In the genomic region with DNA sequence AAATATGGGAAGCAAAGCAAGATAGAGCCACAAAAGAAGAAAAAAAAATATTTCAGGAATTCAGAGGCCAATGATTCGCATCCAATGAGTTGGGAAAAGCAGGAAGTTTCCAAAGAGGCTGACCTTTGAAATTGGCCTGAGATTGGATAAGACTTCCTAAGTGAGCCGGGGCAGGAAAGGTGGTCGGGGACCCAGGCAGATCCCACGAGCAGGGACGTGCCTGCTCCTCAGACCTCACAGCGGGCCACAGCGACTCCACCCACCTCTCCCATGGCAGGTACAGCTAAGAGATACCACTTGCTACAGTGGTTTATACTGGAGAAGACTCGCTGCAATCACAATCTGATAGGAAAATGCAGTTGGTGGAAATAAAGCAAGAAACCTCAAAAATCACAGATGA, we compare ENCODE assay signal across 24 cellular contexts.
DNase-seq lines count a peak whose midpoint lies in the region; ATAC-seq, FAIRE-seq and TF ChIP-seq lines count a peak whose summit lies in the region.
"Had no signal": no experiment of that assay in that cellular context is flagged by ENCODE, and none has a peak within 500 bp of the region (broad histone marks: within the 10 kb centered on the region; RNA-seq: fewer than 3 reads in every experiment).

No MANE protein-coding gene starts in this region.

- CTCF ChIA-PET in CD4-positive, alpha-beta T cell (lab: Charles Lee), result no interaction called here

- peaks cover 13% of the 10 kb centered on the region for H3K36me3 Mint-ChIP-seq in GM23338 (ENCODE audit: low read depth)
- H3K36me3 Mint-ChIP-seq in H9 (ENCODE audit: insufficient read depth in 1 of 3, low read depth in 3 of 3), result no peaks in the 10 kb centered on the region; a peak in 1 of 7 replicates
- no peaks in the 10 kb centered on the region for H3K36me3 Mint-ChIP-seq in CD4-positive, alpha-beta T cell (ENCODE audit: low read depth)
- H3K36me3 Mint-ChIP-seq: CD4-positive, CD25-positive, alpha-beta regulatory T cell; CD8-positive, alpha-beta memory T cell had no signal

- H4K91ac ChIP-seq in H9 (ENCODE audit: insufficient read length, low read depth, low read length), result no peak overlapping the region

- no peak for ATAC-seq in GM23338
- ATAC-seq in CD4-positive, alpha-beta T cell (ENCODE audit: poor library complexity), result no peak
- ATAC-seq: GM12878 had no signal

- no CpG with 5 or more reads among the region's 8 CpGs for WGBS in H9 (ENCODE audit: extremely low coverage, insufficient read length, low lambda C conversion rate)
- 59% methylated on average over 8 of the region's 8 CpGs for WGBS in esophagus muscularis mucosa
- WGBS in mesendoderm (ENCODE audit: extremely low coverage, insufficient coverage, low lambda C conversion rate), result no CpG with 5 or more reads among the region's 8 CpGs

- H2BK5ac ChIP-seq in H9 (ENCODE audit: insufficient read length, low read length) (no peak overlapping the region), mesendoderm (ENCODE audit: low read length) (no peak overlapping the region)

- no peaks in the 10 kb centered on the region for H3K9me3 ChIP-seq in H9 (ENCODE audit: control insufficient read depth, low read depth, low read length)
- no peaks in the 10 kb centered on the region for H3K9me3 ChIP-seq in esophagus muscularis mucosa
- H3K9me3 ChIP-seq in WERI-Rb-1 (ENCODE audit: severe bottlenecking), result no peaks in the 10 kb centered on the region
- no peaks in the 10 kb centered on the region for H3K9me3 ChIP-seq in CD4-positive, alpha-beta T cell (ENCODE audit: control insufficient read depth, low read length)
- H3K9me3 ChIP-seq in MG63, result no peaks in the 10 kb centered on the region
- H3K9me3 ChIP-seq: BLaER1, HAP-1 had no signal

- no peaks in the 10 kb centered on the region for H3K79me1 ChIP-seq in H9 (ENCODE audit: insufficient read depth, low read depth, low read length, poor library complexity, severe bottlenecking)
- H3K79me1 ChIP-seq in mesendoderm (ENCODE audit: low read length), result no peaks in the 10 kb centered on the region

- H3K36me3 ChIP-seq in GM23338 (ENCODE audit: insufficient read depth) (no peaks in the 10 kb centered on the region), esophagus muscularis mucosa (no peaks in the 10 kb centered on the region), mesendoderm (ENCODE audit: control insufficient read depth, insufficient read depth, low read length) (no peaks in the 10 kb centered on the region), WERI-Rb-1 (no peaks in the 10 kb centered on the region), MG63 (no peaks in the 10 kb centered on the region)
- H3K36me3 ChIP-seq: BLaER1, HAP-1 had no signal

- H4K20me1 ChIP-seq in GM23338 (replicated peaks; ENCODE audit: insufficient read depth) (no peaks in the 10 kb centered on the region), H9 (ENCODE audit: control insufficient read depth, insufficient read depth, insufficient read length) (no peaks in the 10 kb centered on the region)
- H4K20me1 ChIP-seq: BLaER1 had no signal

- H3K9ac ChIP-seq in H9 (ENCODE audit: extremely low read depth, insufficient read length, low read length) (no peak overlapping the region), mesendoderm (ENCODE audit: low read length) (no peak overlapping the region)
- H3K9ac ChIP-seq: BLaER1, GM23248 had no signal

- DNase-seq in GM23338 (ENCODE audit: low spot score) (no peak), H9 (no peak), esophagus muscularis mucosa (ENCODE audit: extremely low spot score) (peak; percentile 88), mesendoderm (peak; percentile 12), WERI-Rb-1 (no peak), MG63 (no peak), GM12891 (ENCODE audit: insufficient read length, low spot score) (no peak)
- DNase-seq in CD4-positive, alpha-beta T cell, result no peak
- DNase-seq: CD4-positive, CD25-positive, alpha-beta regulatory T cell; CD8-positive, alpha-beta memory T cell; DMS 273 treated with DMSO at 0.1 percent for 48 hours; DMS79; EL; GDM1; GM23248; HFFc6 had no signal

- H3K27ac Mint-ChIP-seq in GM23338 (no peak overlapping the region), H9 (peak overlapping the region in 1 of 3 experiments; percentile 39; a peak in 1 of 7 replicates)
- no peak overlapping the region for H3K27ac Mint-ChIP-seq in CD4-positive, alpha-beta T cell
- H3K27ac Mint-ChIP-seq: B cell; CD4-positive, CD25-positive, alpha-beta regulatory T cell; CD8-positive, alpha-beta memory T cell; HFFc6 had no signal

- FAIRE-seq in GM12891 (lab: Jason Lieb, UNC), result no peak
- FAIRE-seq: D721Med, GM12878, GM18507, GM19239 had no signal

- no peak overlapping the region for H4K8ac ChIP-seq in H9 (replicated peaks; ENCODE audit: insufficient read length, low read depth, low read length)
- H4K8ac ChIP-seq in mesendoderm (ENCODE audit: low read depth, low read length), result no peak overlapping the region

- H3K4me1 Mint-ChIP-seq in GM23338, result peaks cover 7% of the 10 kb centered on the region; the same call in 2 of the 3 replicates
- peaks cover 9 to 18% of the 10 kb centered on the region in 2 experiments for H3K4me1 Mint-ChIP-seq in H9
- no peaks in the 10 kb centered on the region for H3K4me1 Mint-ChIP-seq in CD4-positive, alpha-beta T cell (ENCODE audit: low read depth)
- H3K4me1 Mint-ChIP-seq: B cell; CD4-positive, CD25-positive, alpha-beta regulatory T cell; CD8-positive, alpha-beta memory T cell had no signal

- no peak overlapping the region for H2AK5ac ChIP-seq in H9 (ENCODE audit: insufficient read length, low read length)
- no peak overlapping the region for H2AK5ac ChIP-seq in mesendoderm (ENCODE audit: low read length)

- H2AFZ ChIP-seq in GM23338 (peak overlapping the region; percentile 30; the same call in 1 of the 2 replicates), H9 (ENCODE audit: low read length) (no peak overlapping the region)
- H2AFZ ChIP-seq: GM23248 had no signal

- H3K27me3 Mint-ChIP-seq in GM23338 (ENCODE audit: insufficient read depth, low read depth, poor library complexity) (peaks cover 5% of the 10 kb centered on the region), H9 (ENCODE audit: low read depth) (peaks cover 14% of the 10 kb centered on the region)
- H3K27me3 Mint-ChIP-seq in CD4-positive, alpha-beta T cell, result peaks cover 38% of the 10 kb centered on the region

- H3K56ac ChIP-seq in H9 (ENCODE audit: insufficient read length, low read depth, low read length), result no peak overlapping the region
- H3K56ac ChIP-seq in mesendoderm (ENCODE audit: low read length), result no peak overlapping the region

- H2BK12ac ChIP-seq in H9 (ENCODE audit: insufficient read length, low read depth, low read length), result no peak overlapping the region

- no peak overlapping the region for H3K4me3 Mint-ChIP-seq in GM23338
- H3K4me3 Mint-ChIP-seq in H9, result no peak overlapping the region
- no peak overlapping the region for H3K4me3 Mint-ChIP-seq in CD4-positive, alpha-beta T cell
- H3K4me3 Mint-ChIP-seq: B cell; CD4-positive, CD25-positive, alpha-beta regulatory T cell; CD8-positive, alpha-beta memory T cell; HFFc6 had no signal

- H3K9me3 Mint-ChIP-seq in GM23338, result peaks cover 81% of the 10 kb centered on the region
- H3K9me3 Mint-ChIP-seq in H9, result no peaks in the 10 kb centered on the region; a peak in 1 of 5 replicates
- no peaks in the 10 kb centered on the region for H3K9me3 Mint-ChIP-seq in CD4-positive, alpha-beta T cell
- H3K9me3 Mint-ChIP-seq: CD4-positive, CD25-positive, alpha-beta regulatory T cell had no signal

- H3K27me3 ChIP-seq in GM23338 (ENCODE audit: insufficient read depth) (0 out of 2 replicates have a peak, but pooled peaks cover 4% of the 10 kb centered on the region), H9 (ENCODE audit: insufficient read depth, low read length) (no peaks in the 10 kb centered on the region), esophagus muscularis mucosa (peaks cover 0 to 20% (median 0%) of the 10 kb centered on the region in 4 donors), mesendoderm (ENCODE audit: insufficient read depth, low read length, poor library complexity) (no peaks in the 10 kb centered on the region), WERI-Rb-1 (ENCODE audit: insufficient read depth, low read depth, severe bottlenecking) (no peaks in the 10 kb centered on the region), MG63 (no peaks in the 10 kb centered on the region)
- no peaks in the 10 kb centered on the region for H3K27me3 ChIP-seq in CD4-positive, alpha-beta T cell (ENCODE audit: control insufficient read depth, insufficient read depth, low read length)
- H3K27me3 ChIP-seq: BLaER1 had no signal

- H2BK20ac ChIP-seq in H9 (ENCODE audit: low read depth, low read length, poor library complexity, severe bottlenecking), result no peak overlapping the region

- no peak overlapping the region for H3K27ac ChIP-seq in GM23338 (ENCODE audit: low read depth)
- H3K27ac ChIP-seq in H9 (ENCODE audit: insufficient read length, low read depth, low read length), result no peak overlapping the region
- no peak overlapping the region for H3K27ac ChIP-seq in esophagus muscularis mucosa (replicated peaks in 1 of 4)
- no peak overlapping the region for H3K27ac ChIP-seq in mesendoderm (ENCODE audit: low read depth, low read length)
- no peak overlapping the region for H3K27ac ChIP-seq in WERI-Rb-1
- H3K27ac ChIP-seq in CD4-positive, alpha-beta T cell (ENCODE audit: low read depth, low read length), result no peak overlapping the region
- H3K27ac ChIP-seq: BLaER1, C4-2B, GM23248 had no signal

- no peak overlapping the region for H3K4ac ChIP-seq in H9 (ENCODE audit: low read depth, low read length)
- no peak overlapping the region for H3K4ac ChIP-seq in mesendoderm (ENCODE audit: low read depth, low read length)

- TF ChIP-seq CTCF in GM23338 (conservative IDR thresholded peaks at IDR 0.05; ENCODE audit: low read depth in 2 of 2), result no peak
- no peak for TF ChIP-seq CTCF in H9 (conservative IDR thresholded peaks at IDR 0.05)
- no peak for TF ChIP-seq CTCF in esophagus muscularis mucosa (IDR thresholded peaks at IDR 0.05)
- TF ChIP-seq CTCF in WERI-Rb-1 (IDR thresholded peaks at IDR 0.05; ENCODE audit: low read depth, low read length), result no peak
- TF ChIP-seq CTCF in CD4-positive, alpha-beta T cell (IDR thresholded peaks at IDR 0.05), result no peak

- H3K9me2 ChIP-seq in GM23338 (ENCODE audit: insufficient read depth), result no peaks in the 10 kb centered on the region

- H3K18ac ChIP-seq in H9 (ENCODE audit: insufficient read length, low read depth, low read length), result no peak overlapping the region
- no peak overlapping the region for H3K18ac ChIP-seq in mesendoderm (ENCODE audit: low read length)

- intact Hi-C loops in esophagus muscularis mucosa (cut with DNase I), result no loop called here
- intact Hi-C loops in CD4-positive, alpha-beta T cell (cut with DNase I, micrococcal nuclease), result loop anchor here in 1 of 2 experiments (5.0 kb wide), 1 partner anchor 370 kb away; no protein-coding TSS in a partner anchor

- no peak overlapping the region for H4K5ac ChIP-seq in H9 (ENCODE audit: insufficient read length, low read depth, low read length)
- H4K5ac ChIP-seq in mesendoderm (ENCODE audit: low read length), result no peak overlapping the region

- no peaks in the 10 kb centered on the region; the same call in 1 of the 2 replicates for H3K4me1 ChIP-seq in GM23338 (ENCODE audit: insufficient read depth)
- H3K4me1 ChIP-seq in H9 (ENCODE audit: insufficient read depth, low read length), result peaks cover 8% of the 10 kb centered on the region; the same call in 1 of the 2 replicates
- no peaks in the 10 kb centered on the region for H3K4me1 ChIP-seq in esophagus muscularis mucosa
- no peaks in the 10 kb centered on the region for H3K4me1 ChIP-seq in mesendoderm (ENCODE audit: control insufficient read depth, low read depth, low read length)
- H3K4me1 ChIP-seq: HAP-1 had no signal

- H3K79me2 ChIP-seq in GM23338 (replicated peaks; ENCODE audit: insufficient read depth) (no peaks in the 10 kb centered on the region), H9 (ENCODE audit: insufficient read depth, low read length) (no peaks in the 10 kb centered on the region), mesendoderm (ENCODE audit: control insufficient read depth, insufficient read depth, low read length) (no peaks in the 10 kb centered on the region)

- H3K4me3 ChIP-seq in GM23338 (no peak overlapping the region), esophagus muscularis mucosa (no peak overlapping the region), mesendoderm (ENCODE audit: low read length) (no peak overlapping the region), WERI-Rb-1 (ENCODE audit: low read depth, low read length) (no peak overlapping the region), MG63 (no peak overlapping the region)
- H3K4me3 ChIP-seq: BLaER1, GM12878, GM23248, HAP-1 had no signal

- TF ChIP-seq EP300 in esophagus muscularis mucosa (IDR thresholded peaks at IDR 0.05), result no peak

- no peaks in the 10 kb centered on the region for H3K23me2 ChIP-seq in H9 (ENCODE audit: insufficient read length, low read depth, low read length, poor library complexity, severe bottlenecking)

- TF ChIP-seq POLR2A in esophagus muscularis mucosa (IDR thresholded peaks at IDR 0.05; ENCODE audit: low read depth) (no peak), GM12891 (IDR thresholded peaks at IDR 0.05; ENCODE audit: low read depth, low read length) (no peak)

- H3F3A ChIP-seq in GM23338 (replicated peaks; ENCODE audit: low read depth), result no peaks in the 10 kb centered on the region

- no peak overlapping the region for H3K23ac ChIP-seq in H9 (ENCODE audit: insufficient read length, low read depth, low read length)
- H3K23ac ChIP-seq in mesendoderm (ENCODE audit: low read length), result no peak overlapping the region

- no peak overlapping the region for H3K4me2 ChIP-seq in GM23338
- H3K4me2 ChIP-seq in H9 (ENCODE audit: insufficient read depth, insufficient read length, low read length), result no peak overlapping the region
- no peak overlapping the region for H3K4me2 ChIP-seq in mesendoderm (ENCODE audit: low read length)
- H3K4me2 ChIP-seq: BLaER1 had no signal

- no peak overlapping the region for H2BK15ac ChIP-seq in H9 (ENCODE audit: low read depth, low read length)
- H2BK15ac ChIP-seq in mesendoderm (replicated peaks; ENCODE audit: low read depth), result no peak overlapping the region

- H3K14ac ChIP-seq in H9 (ENCODE audit: insufficient read depth, low read length), result peak overlapping the region; percentile 51; the same call in 1 of the 2 replicates

- POLR2A ChIA-PET in CD4-positive, alpha-beta T cell (lab: Charles Lee), result no interaction called here

- H2BK120ac ChIP-seq in H9 (ENCODE audit: low read depth, low read length, poor library complexity, severe bottlenecking), result no peak overlapping the region
- H2BK120ac ChIP-seq in mesendoderm (ENCODE audit: low read depth, low read length), result no peak overlapping the region

- H3T11ph ChIP-seq in H9 (ENCODE audit: low read length), result no peak overlapping the region

Comparison
In these comparisons a context has a peak if more than half of its experiments do, and no peak if none do; other contexts are left out.
1. DNase-seq: peak in esophagus muscularis mucosa (single experiment) and mesendoderm (single experiment); none in GM23338 (single experiment), H9 (single experiment), WERI-Rb-1 (single experiment), CD4-positive, alpha-beta T cell (0 of 10), MG63 (single experiment) and GM12891 (single experiment).